Comparison of ENCODE assay signal across 22 cellular contexts in the genomic region with DNA sequence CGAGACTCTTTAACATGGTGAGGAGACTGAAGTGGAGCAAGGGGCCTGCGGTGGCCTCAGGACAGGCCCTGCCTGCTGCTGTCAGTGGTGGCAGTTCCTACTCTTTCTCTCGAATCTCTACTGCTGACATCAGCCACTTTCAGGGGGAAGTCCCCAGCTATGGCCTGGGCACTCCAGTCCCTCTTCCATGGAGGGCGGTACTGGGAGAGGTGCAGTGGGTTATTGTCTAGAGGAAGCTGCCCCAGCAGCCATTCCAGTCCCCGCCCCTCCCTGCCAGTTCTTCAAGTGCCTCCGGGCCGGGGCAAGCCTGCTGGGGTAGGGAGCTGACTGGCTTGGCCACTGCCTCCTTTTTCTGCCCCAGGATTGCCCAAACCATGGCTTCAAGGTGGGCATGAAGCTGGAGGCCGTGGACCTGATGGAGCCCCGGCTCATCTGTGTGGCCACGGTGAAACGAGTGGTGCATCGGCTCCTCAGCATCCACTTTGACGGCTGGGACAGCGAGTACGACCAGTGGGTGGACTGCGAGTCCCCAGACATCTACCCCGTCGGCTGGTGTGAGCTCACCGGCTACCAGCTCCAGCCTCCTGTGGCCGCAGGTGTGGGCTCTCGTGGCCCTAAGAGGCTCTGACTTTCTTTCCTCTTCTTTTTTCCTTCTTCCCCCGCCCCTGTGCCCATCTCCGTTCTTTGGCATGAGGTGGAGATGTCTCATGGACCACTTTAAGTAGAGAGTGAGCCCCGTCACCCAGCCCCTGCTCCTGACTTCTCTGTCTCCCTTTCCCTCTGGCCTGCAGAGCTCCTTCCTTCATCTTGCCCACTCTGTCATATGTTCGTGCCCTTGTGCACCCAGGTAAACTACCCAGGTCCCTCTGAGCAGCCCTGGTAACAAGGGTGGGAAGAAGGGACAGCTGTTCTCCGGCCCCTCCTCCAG. TPM values are rescaled to one million over a fixed set of nuclear protein-coding genes. Genes with fewer than 3 reads are reported as not detected.
A peak's percentile ranks its signal among the peaks of the same experiment; 100 is the strongest.
DNase-seq lines count a peak whose midpoint lies in the region; ATAC-seq and TF ChIP-seq lines count a peak whose summit lies in the region.
"Had no signal": no experiment of that assay in that cellular context is flagged by ENCODE, and none has a peak within 500 bp of the region (broad histone marks: within the 10 kb centered on the region; RNA-seq: fewer than 3 reads in every experiment).

No MANE protein-coding gene starts in this region.

- H3K27ac ChIP-seq in CD4-positive, alpha-beta T cell (ENCODE audit: low read depth, low read length), result no peak overlapping the region
- H3K27ac ChIP-seq in RWPE1 (peak overlapping the region; percentile 99), osteoblast (ENCODE audit: low read depth, low read length) (no peak overlapping the region)
- H3K27ac ChIP-seq: ascending aorta, VCaP had no signal

- no peaks in the 10 kb centered on the region for H3K27me3 ChIP-seq in CD4-positive, alpha-beta T cell (ENCODE audit: control insufficient read depth, insufficient read depth, low read length)
- no peaks in the 10 kb centered on the region for H3K27me3 ChIP-seq in osteoblast (ENCODE audit: insufficient read depth, low read length)
- H3K27me3 ChIP-seq: ascending aorta had no signal

- H3K4me1 ChIP-seq in osteoblast (ENCODE audit: insufficient read depth, low read length), result no peaks in the 10 kb centered on the region
- H3K4me1 ChIP-seq: ascending aorta had no signal

- no peak overlapping the region for H2AFZ ChIP-seq in osteoblast (ENCODE audit: low read length)

- CTCF ChIA-PET in CD4-positive, alpha-beta T cell (lab: Charles Lee), result interaction anchor here (1.4 kb wide), 1 partner anchor 11 kb away, joined by 5 read pairs; no protein-coding TSS in a partner anchor
- CTCF ChIA-PET in RWPE1 (lab: Yijun Ruan, JAX), result interaction anchor here (0.5 kb wide), 1 partner anchor 306 kb away, joined by 5 read pairs; no protein-coding TSS in a partner anchor

- H4K20me1 ChIP-seq in osteoblast (ENCODE audit: insufficient read depth, low read length), result no peaks in the 10 kb centered on the region

- no peaks in the 10 kb centered on the region for H3K4me1 Mint-ChIP-seq in CD4-positive, alpha-beta T cell (ENCODE audit: low read depth)
- peaks cover 0 to 4% (median 0%) of the 10 kb centered on the region in 4 donors for H3K4me1 Mint-ChIP-seq in naive thymus-derived CD8-positive, alpha-beta T cell
- H3K4me1 Mint-ChIP-seq: activated CD4-positive, alpha-beta T cell treated with anti-CD3 and anti-CD28 coated beads, Interleukin-2, amount 10 ng/mL, durations not matched to agents 7 days and 5 days; activated CD8-positive, alpha-beta memory T cell treated with anti-CD3 and anti-CD28 coated beads, Interleukin-2, amount 10 ng/mL, durations not matched to agents 7 days and 5 days; activated naive CD4-positive, alpha-beta T cell treated with anti-CD3 and anti-CD28 coated beads, Interleukin-2, amount 10 ng/mL, durations not matched to agents 7 days and 5 days; CD4-positive, alpha-beta memory T cell; mesothelial cell of epicardium; nephron progenitor cell had no signal

- peaks cover 36% of the 10 kb centered on the region for H3K36me3 ChIP-seq in osteoblast (ENCODE audit: insufficient read depth, low read length)

- H3K79me2 ChIP-seq in osteoblast (ENCODE audit: insufficient read depth, low read length), result no peaks in the 10 kb centered on the region

- no peaks in the 10 kb centered on the region for H3K9me3 Mint-ChIP-seq in CD4-positive, alpha-beta T cell
- H3K9me3 Mint-ChIP-seq in naive thymus-derived CD8-positive, alpha-beta T cell, result no peaks in the 10 kb centered on the region
- H3K9me3 Mint-ChIP-seq: activated CD4-positive, alpha-beta T cell treated with anti-CD3 and anti-CD28 coated beads, Interleukin-2, amount 10 ng/mL, durations not matched to agents 7 days and 5 days; activated naive CD4-positive, alpha-beta T cell treated with anti-CD3 and anti-CD28 coated beads, Interleukin-2, amount 10 ng/mL, durations not matched to agents 7 days and 5 days; activated T-helper 1 cell treated with anti-CD3 and anti-CD28 coated beads, Interleukin-12 subunit alpha, Interleukin-12 subunit beta, Interleukin-2, Interleukin-4 antibody, amounts not matched to agents 30 ng/mL and 10 ng/mL and 1 ng/mL, durations not matched to agents 14 hours and 24 hours and 36 hours; CD4-positive, alpha-beta memory T cell; mesothelial cell of epicardium; nephron progenitor cell; T-helper 1 cell treated with Interleukin-12 subunit alpha and Interleukin-12 subunit beta and Interleukin-4 antibody, amounts not matched to agents 30 μg/mL and 1 μg/mL, for 36 hours; type B pancreatic cell had no signal

- H3K9me3 ChIP-seq in CD4-positive, alpha-beta T cell (ENCODE audit: control insufficient read depth, low read length), result no peaks in the 10 kb centered on the region
- H3K9me3 ChIP-seq in osteoblast (ENCODE audit: low read depth, low read length), result no peaks in the 10 kb centered on the region
- H3K9me3 ChIP-seq: ascending aorta had no signal

- no peak for TF ChIP-seq CTCF in CD4-positive, alpha-beta T cell (IDR thresholded peaks at IDR 0.05)
- no peak for TF ChIP-seq CTCF in RWPE1 (conservative IDR thresholded peaks at IDR 0.05; ENCODE audit: low read depth)
- TF ChIP-seq CTCF in osteoblast (IDR thresholded peaks at IDR 0.05; ENCODE audit: extremely low read depth, low read depth, low read length), result no peak

- H3K27me3 Mint-ChIP-seq in CD4-positive, alpha-beta T cell, result no peaks in the 10 kb centered on the region
- no peaks in the 10 kb centered on the region for H3K27me3 Mint-ChIP-seq in naive thymus-derived CD8-positive, alpha-beta T cell
- H3K27me3 Mint-ChIP-seq: activated CD4-positive, alpha-beta T cell treated with anti-CD3 and anti-CD28 coated beads, Interleukin-2, amount 10 ng/mL, durations not matched to agents 7 days and 5 days; activated CD8-positive, alpha-beta memory T cell treated with anti-CD3 and anti-CD28 coated beads, Interleukin-2, amount 10 ng/mL, durations not matched to agents 7 days and 5 days; activated naive CD4-positive, alpha-beta T cell treated with anti-CD3 and anti-CD28 coated beads, Interleukin-2, amount 10 ng/mL, durations not matched to agents 7 days and 5 days; CD4-positive, alpha-beta memory T cell; type B pancreatic cell had no signal

- H3K4me2 ChIP-seq in osteoblast (ENCODE audit: insufficient read depth, low read length), result no peak overlapping the region

- intact Hi-C loops in CD4-positive, alpha-beta T cell (cut with DNase I, micrococcal nuclease), result no loop called here

- no peak for ATAC-seq in CD4-positive, alpha-beta T cell (ENCODE audit: poor library complexity)
- no peak for ATAC-seq in naive thymus-derived CD8-positive, alpha-beta T cell
- ATAC-seq in GM21515 (IDR thresholded peaks at IDR 0.05; ENCODE audit: unreplicated experiment), result no peak
- ATAC-seq: activated CD8-positive, alpha-beta memory T cell treated with anti-CD3 and anti-CD28 coated beads, Interleukin-2, amount 10 ng/mL, durations not matched to agents 7 days and 5 days had no signal

- H3K4me3 Mint-ChIP-seq in CD4-positive, alpha-beta T cell, result no peak overlapping the region
- H3K4me3 Mint-ChIP-seq in naive thymus-derived CD8-positive, alpha-beta T cell, result no peak overlapping the region
- H3K4me3 Mint-ChIP-seq: activated CD4-positive, alpha-beta T cell treated with anti-CD3 and anti-CD28 coated beads, Interleukin-2, amount 10 ng/mL, durations not matched to agents 7 days and 5 days; activated CD8-positive, alpha-beta memory T cell treated with anti-CD3 and anti-CD28 coated beads, Interleukin-2, amount 10 ng/mL, durations not matched to agents 7 days and 5 days; activated naive CD4-positive, alpha-beta T cell treated with anti-CD3 and anti-CD28 coated beads, Interleukin-2, amount 10 ng/mL, durations not matched to agents 7 days and 5 days; activated T-helper 1 cell treated with anti-CD3 and anti-CD28 coated beads, Interleukin-12 subunit alpha, Interleukin-12 subunit beta, Interleukin-2, Interleukin-4 antibody, amounts not matched to agents 30 ng/mL and 10 ng/mL and 1 ng/mL, durations not matched to agents 14 hours and 24 hours and 36 hours; CD4-positive, alpha-beta memory T cell; mesothelial cell of epicardium; nephron progenitor cell; T-helper 1 cell treated with Interleukin-12 subunit alpha and Interleukin-12 subunit beta and Interleukin-4 antibody, amounts not matched to agents 30 μg/mL and 1 μg/mL, for 36 hours; type B pancreatic cell had no signal

- POLR2A ChIA-PET in CD4-positive, alpha-beta T cell (lab: Charles Lee), result interaction anchor here (1.0 kb wide), 1 partner anchor 134 kb away, joined by 3 read pairs; no protein-coding TSS in a partner anchor
- POLR2A ChIA-PET in RWPE1 (lab: Yijun Ruan, JAX; ENCODE audit: low non-redundant PET), result interaction anchor here (0.9 kb wide), 1 partner anchor 11 kb away, joined by 3 read pairs; no protein-coding TSS in a partner anchor
- POLR2A ChIA-PET in naive thymus-derived CD8-positive, alpha-beta T cell (lab: Charles Lee), result interaction anchor here (0.5 to 2.0 kb wide), 2 partner anchors 11 to 27 kb away, joined by 3 to 10 read pairs; no protein-coding TSS in a partner anchor

- no peak for DNase-seq in CD4-positive, alpha-beta T cell
- DNase-seq in RWPE1 (ENCODE audit: low spot score), result no peak
- peak; percentile 4 for DNase-seq in iPS-NIHi11 (ENCODE audit: low spot score)
- peak; percentile 67 for DNase-seq in osteoblast (ENCODE audit: insufficient read length, low spot score, missing footprints)
- no peak for DNase-seq in DMS53 (lab: John Stamatoyannopoulos, UW)
- DNase-seq in naive thymus-derived CD8-positive, alpha-beta T cell, result no peak
- no peak for DNase-seq in ecto neural progenitor cell (ENCODE audit: low spot score)
- DNase-seq: activated CD4-positive, alpha-beta T cell treated with anti-CD3 and anti-CD28 coated beads, Interleukin-2, amount 10 ng/mL, durations not matched to agents 7 days and 5 days; activated CD8-positive, alpha-beta memory T cell treated with anti-CD3 and anti-CD28 coated beads, Interleukin-2, amount 10 ng/mL, durations not matched to agents 7 days and 5 days; activated naive CD4-positive, alpha-beta T cell treated with anti-CD3 and anti-CD28 coated beads, Interleukin-2, amount 10 ng/mL, durations not matched to agents 7 days and 5 days; CD4-positive, alpha-beta memory T cell; dermis blood vessel endothelial cell; NCI-H524 treated with DMSO at 0.1 percent for 48 hours; nephron progenitor cell had no signal

- H3K27ac Mint-ChIP-seq in CD4-positive, alpha-beta T cell, result peak overlapping the region; percentile 48
- peak overlapping the region in 1 of 10 donors; percentile 62 for H3K27ac Mint-ChIP-seq in naive thymus-derived CD8-positive, alpha-beta T cell
- H3K27ac Mint-ChIP-seq: activated CD4-positive, alpha-beta T cell treated with anti-CD3 and anti-CD28 coated beads, Interleukin-2, amount 10 ng/mL, durations not matched to agents 7 days and 5 days; activated CD8-positive, alpha-beta memory T cell treated with anti-CD3 and anti-CD28 coated beads, Interleukin-2, amount 10 ng/mL, durations not matched to agents 7 days and 5 days; activated naive CD4-positive, alpha-beta T cell treated with anti-CD3 and anti-CD28 coated beads, Interleukin-2, amount 10 ng/mL, durations not matched to agents 7 days and 5 days; activated T-helper 1 cell treated with anti-CD3 and anti-CD28 coated beads, Interleukin-12 subunit alpha, Interleukin-12 subunit beta, Interleukin-2, Interleukin-4 antibody, amounts not matched to agents 30 ng/mL and 10 ng/mL and 1 ng/mL, durations not matched to agents 14 hours and 24 hours and 36 hours; mesothelial cell of epicardium; T-helper 1 cell treated with Interleukin-12 subunit alpha and Interleukin-12 subunit beta and Interleukin-4 antibody, amounts not matched to agents 30 μg/mL and 1 μg/mL, for 36 hours; type B pancreatic cell had no signal

- H3K36me3 Mint-ChIP-seq in CD4-positive, alpha-beta T cell (ENCODE audit: low read depth), result peaks cover 63% of the 10 kb centered on the region
- peaks cover 0 to 72% (median 9%) of the 10 kb centered on the region in 3 donors for H3K36me3 Mint-ChIP-seq in naive thymus-derived CD8-positive, alpha-beta T cell
- H3K36me3 Mint-ChIP-seq: type B pancreatic cell had no signal

- no peak overlapping the region for H3K4me3 ChIP-seq in osteoblast (ENCODE audit: insufficient read depth, low read length)
- H3K4me3 ChIP-seq: ascending aorta had no signal

RNA-seq across cellular contexts. Expression of a gene that starts 13.7 kb away (rescaled TPM):
- total RNA-seq in CD4-positive, alpha-beta T cell, result 1 to 10 TPM; 1.7 to 1.8 TPM
- 1.1 and 1.2 TPM in 2 replicates for total RNA-seq in osteoblast
- total RNA-seq in naive thymus-derived CD8-positive, alpha-beta T cell, result under 1 TPM; 0.83 to 0.85 TPM
- polyA plus RNA-seq in naive thymus-derived CD8-positive, alpha-beta T cell, result 1 to 10 TPM in 2 of 3 donors, under 1 TPM in 1; 0.49 to 1.7 (median 1.3) TPM
- total RNA-seq: ascending aorta, H4 had no signal

RNA-seq across cellular contexts. Expression of a gene that starts 21.9 kb away (rescaled TPM):
- total RNA-seq in CD4-positive, alpha-beta T cell, result 10 to 100 TPM; 16.4 to 17.5 TPM
- total RNA-seq in osteoblast, result 21.5 and 22.8 TPM in 2 replicates
- 10 to 100 TPM; 42.2 to 44.2 TPM for total RNA-seq in naive thymus-derived CD8-positive, alpha-beta T cell
- polyA plus RNA-seq in naive thymus-derived CD8-positive, alpha-beta T cell, result 10 to 100 TPM; 27.5 to 39.9 (median 34.0) TPM

RNA-seq across cellular contexts. Expression of a gene that starts 59.0 kb away (rescaled TPM):
- 100 to 1,000 TPM; 163 to 172 TPM for total RNA-seq in CD4-positive, alpha-beta T cell
- 29.8 and 31.8 TPM in 2 replicates for total RNA-seq in osteoblast
- total RNA-seq in naive thymus-derived CD8-positive, alpha-beta T cell, result 10 to 100 TPM; 80.0 to 86.6 TPM
- polyA plus RNA-seq in naive thymus-derived CD8-positive, alpha-beta T cell, result 10 to 100 TPM; 18.9 to 30.1 (median 23.8) TPM

Comparison
In these comparisons a context has a peak if more than half of its experiments do, and no peak if none do; other contexts are left out.
1. DNase-seq: peak in iPS-NIHi11 (single experiment) and osteoblast (single experiment); none in CD4-positive, alpha-beta T cell (0 of 10), RWPE1 (single experiment), DMS53 (single experiment), naive thymus-derived CD8-positive, alpha-beta T cell (0 of 10) and ecto neural progenitor cell (single experiment).